23 cellular contexts compared by ENCODE assay signal in genomic region chr15:99174567-99174966, GRCh38.
DNase-seq lines count a peak whose midpoint lies in the region; ATAC-seq and TF ChIP-seq lines count a peak whose summit lies in the region.
"Had no signal": no experiment of that assay in that cellular context is flagged by ENCODE, and none has a peak within 500 bp of the region (broad histone marks: within the 10 kb centered on the region; RNA-seq: fewer than 3 reads in every experiment).

No MANE protein-coding gene starts in this region.

- TF ChIP-seq CTCF in progenitor cell of endocrine pancreas (IDR thresholded peaks at IDR 0.05; ENCODE audit: unreplicated experiment) (no peak), vagina (IDR thresholded peaks at IDR 0.05) (no peak)

- intact Hi-C loops in Right ventricle myocardium inferior (cut with DNase I), result loop anchor here (5.0 kb wide), 3 partner anchors 37 to 72 kb away; no protein-coding TSS in a partner anchor
- intact Hi-C loops in cardiac septum (cut with DNase I), result no loop called here
- intact Hi-C loops in left ventricle myocardium superior (cut with micrococcal nuclease), result no loop called here
- intact Hi-C loops in vagina (cut with DNase I), result loop anchor here (5.0 kb wide), 1 partner anchor 52 kb away; no protein-coding TSS in a partner anchor

- peak overlapping the region; percentile 56 for H3K27ac ChIP-seq in vagina
- H3K27ac ChIP-seq: neural progenitor cell had no signal

- H3K4me3 ChIP-seq in vagina, result no peak overlapping the region
- H3K4me3 ChIP-seq: neural progenitor cell, upper lobe of left lung had no signal

- TF ChIP-seq POLR2A in vagina (IDR thresholded peaks at IDR 0.05), result no peak

- H3K27me3 ChIP-seq in vagina, result no peaks in the 10 kb centered on the region
- H3K27me3 ChIP-seq: neural progenitor cell, upper lobe of left lung had no signal

- H3K9me3 ChIP-seq in vagina, result no peaks in the 10 kb centered on the region
- H3K9me3 ChIP-seq: upper lobe of left lung had no signal

- ATAC-seq in Right ventricle myocardium inferior (peak; percentile 84), left ventricle myocardium superior (peak; percentile 87), GM18867 (IDR thresholded peaks at IDR 0.05; ENCODE audit: unreplicated experiment) (no peak)
- ATAC-seq: T-cell had no signal

- peak overlapping the region; percentile 9 for H3K27ac Mint-ChIP-seq in progenitor cell of endocrine pancreas
- H3K27ac Mint-ChIP-seq: neural progenitor cell, T-cell had no signal

- H3K4me1 Mint-ChIP-seq in progenitor cell of endocrine pancreas (ENCODE audit: low read depth), result no peaks in the 10 kb centered on the region
- H3K4me1 Mint-ChIP-seq: CD14-positive monocyte, neural progenitor cell, T-cell had no signal

- H3K4me3 Mint-ChIP-seq in progenitor cell of endocrine pancreas (ENCODE audit: low read depth), result no peak overlapping the region
- H3K4me3 Mint-ChIP-seq: CD14-positive monocyte, neural progenitor cell, T-cell had no signal

- peaks cover 18% of the 10 kb centered on the region for H3K36me3 Mint-ChIP-seq in progenitor cell of endocrine pancreas (ENCODE audit: insufficient read depth)
- H3K36me3 Mint-ChIP-seq: T-cell had no signal

- H3K27me3 Mint-ChIP-seq in progenitor cell of endocrine pancreas, result no peaks in the 10 kb centered on the region
- H3K27me3 Mint-ChIP-seq: T-cell had no signal

- H3K4me1 ChIP-seq in vagina, result peaks cover 5% of the 10 kb centered on the region
- H3K4me1 ChIP-seq: neural progenitor cell had no signal

- H3K36me3 ChIP-seq in vagina, result peaks cover 0 to 14% of the 10 kb centered on the region in 2 donors
- H3K36me3 ChIP-seq: neural progenitor cell had no signal

- H3K9me3 Mint-ChIP-seq in progenitor cell of endocrine pancreas (ENCODE audit: low read depth), result no peaks in the 10 kb centered on the region
- H3K9me3 Mint-ChIP-seq: CD14-positive monocyte, neural progenitor cell, T-cell had no signal

- DNase-seq in Right ventricle myocardium inferior (ENCODE audit: missing footprints), result no peak
- DNase-seq in cardiac septum (ENCODE audit: low spot score), result no peak
- DNase-seq in left ventricle myocardium superior, result peak; percentile 72
- no peak for DNase-seq in progenitor cell of endocrine pancreas (ENCODE audit: low spot score, unreplicated experiment)
- DNase-seq in vagina (ENCODE audit: extremely low spot score in 2 of 2), result no peak
- DNase-seq in HuH-7 (ENCODE audit: low spot score), result no peak
- DNase-seq in A172 (ENCODE audit: low spot score), result no peak
- DNase-seq: activated CD4-positive, alpha-beta T cell treated with anti-CD3 and anti-CD28 coated beads, Interleukin-2, amount 50 U/mL, for 1 hour; activated CD8-positive, alpha-beta memory T cell treated with anti-CD3 and anti-CD28 coated beads, Interleukin-2, amount 50 U/mL, for 48 hours; activated effector memory CD4-positive, alpha-beta T cell treated with anti-CD3 and anti-CD28 coated beads, Interleukin-2, amount 50 U/mL, for 16 hours; central memory CD4-positive, alpha-beta T cell; glutamatergic neuron; Kasumi-1; mammary epithelial cell; NCI-H1105; NCI-H510A treated with DMSO at 0.1 percent for 48 hours; SHP77; stimulated activated CD4-positive, alpha-beta T cell treated with anti-CD3 and anti-CD28 coated beads, Interleukin-15, amount 100 ng/mL, for 24 hours; T-cell; upper lobe of left lung had no signal

Comparison
In these comparisons a context has a peak if more than half of its experiments do, and no peak if none do; other contexts are left out.
1. intact Hi-C loops: an anchor here in Right ventricle myocardium inferior (5.0 kb wide) and vagina (5.0 kb wide); none called in cardiac septum and left ventricle myocardium superior.